Comparison of ENCODE assay signal across 18 cellular contexts in genomic region chr17:46026815-46027125, GRCh38. TPM values are rescaled to one million over a fixed set of nuclear protein-coding genes. Genes with fewer than 3 reads are reported as not detected.
DNase-seq lines count a peak whose midpoint lies in the region; ATAC-seq and TF ChIP-seq lines count a peak whose summit lies in the region.
"Had no signal": no experiment of that assay in that cellular context is flagged by ENCODE, and none has a peak within 500 bp of the region (broad histone marks: within the 10 kb centered on the region; RNA-seq: fewer than 3 reads in every experiment).

No MANE protein-coding gene starts in this region.

- DNase-seq in left ventricle myocardium inferior (no peak), left cardiac atrium (no peak), upper lobe of left lung (no peak), vagina (ENCODE audit: extremely low spot score in 2 of 2) (no peak), OCI-M1 (lab: John Stamatoyannopoulos, UW) (no peak)
- DNase-seq in activated naive CD8-positive, alpha-beta T cell treated with anti-CD3 and anti-CD28 coated beads, Interleukin-2, amount 10 ng/mL, durations not matched to agents 7 days and 5 days, result no peak
- DNase-seq: activated effector memory CD4-positive, alpha-beta T cell treated with anti-CD3 and anti-CD28 coated beads, Interleukin-2, amount 50 U/mL, for 16 hours; DMS153; GOT3; NCI-H1092; SHP77 treated with DMSO at 0.1 percent for 48 hours; stimulated activated CD4-positive, alpha-beta T cell treated with anti-CD3 and anti-CD28 coated beads, Interleukin-2, amount 100 ng/mL, for 48 hours had no signal

- no peaks in the 10 kb centered on the region for H3K9me3 ChIP-seq in left ventricle myocardium inferior (replicated peaks)
- no peaks in the 10 kb centered on the region for H3K9me3 ChIP-seq in mucosa of rectum (ENCODE audit: control insufficient read depth in 2 of 2, low read length in 2 of 2)
- no peaks in the 10 kb centered on the region for H3K9me3 ChIP-seq in upper lobe of left lung
- no peaks in the 10 kb centered on the region for H3K9me3 ChIP-seq in vagina

- H3K27ac ChIP-seq in left ventricle myocardium inferior (replicated peaks), result peak overlapping the region; percentile 50
- H3K27ac ChIP-seq in mucosa of rectum (ENCODE audit: low read depth in 2 of 2, low read length in 2 of 2), result peak overlapping the region; percentile 38 to 59
- peak overlapping the region; percentile 18 to 36 (median 30) for H3K27ac ChIP-seq in upper lobe of left lung
- H3K27ac ChIP-seq in vagina, result no peak overlapping the region

- H3K9me3 Mint-ChIP-seq in activated naive CD8-positive, alpha-beta T cell treated with anti-CD3 and anti-CD28 coated beads, Interleukin-2, amount 10 ng/mL, durations not matched to agents 7 days and 5 days, result no peaks in the 10 kb centered on the region
- H3K9me3 Mint-ChIP-seq: neural crest cell had no signal

- 60 to 69% methylated on average over 1 to 3 of the region's 3 CpGs for WGBS in upper lobe of left lung, 2 donors

- POLR2A ChIA-PET in activated naive CD8-positive, alpha-beta T cell treated with anti-CD3 and anti-CD28 coated beads, Interleukin-2, amount 10 ng/mL, durations not matched to agents 7 days and 5 days (lab: Charles Lee), result no interaction called here

- peak overlapping the region; percentile 34 for H3K27ac Mint-ChIP-seq in activated naive CD8-positive, alpha-beta T cell treated with anti-CD3 and anti-CD28 coated beads, Interleukin-2, amount 10 ng/mL, durations not matched to agents 7 days and 5 days

- intact Hi-C loops in left ventricle myocardium inferior (cut with micrococcal nuclease), result no loop called here
- intact Hi-C loops in left cardiac atrium (cut with DNase I), result no loop called here
- intact Hi-C loops in vagina (cut with DNase I), result no loop called here

- TF ChIP-seq POLR2A in upper lobe of left lung (IDR thresholded peaks at IDR 0.05) (no peak), vagina (IDR thresholded peaks at IDR 0.05) (no peak)

- peaks cover 20% of the 10 kb centered on the region for H3K4me1 ChIP-seq in left ventricle myocardium inferior
- H3K4me1 ChIP-seq in mucosa of rectum (ENCODE audit: control insufficient read depth in 2 of 2, insufficient read depth in 2 of 2, low read length in 2 of 2), result peaks cover 0 to 2% of the 10 kb centered on the region in 2 donors
- H3K4me1 ChIP-seq in upper lobe of left lung, result peaks cover 0 to 10% (median 6%) of the 10 kb centered on the region in 4 donors
- H3K4me1 ChIP-seq in vagina, result no peaks in the 10 kb centered on the region

- no peak overlapping the region for H3K4me3 Mint-ChIP-seq in activated naive CD8-positive, alpha-beta T cell treated with anti-CD3 and anti-CD28 coated beads, Interleukin-2, amount 10 ng/mL, durations not matched to agents 7 days and 5 days
- H3K4me3 Mint-ChIP-seq: brain, neural crest cell had no signal

- TF ChIP-seq CTCF in left ventricle myocardium inferior (IDR thresholded peaks at IDR 0.05; ENCODE audit: borderline replicate concordance), result no peak
- no peak for TF ChIP-seq CTCF in upper lobe of left lung (IDR thresholded peaks at IDR 0.05)
- TF ChIP-seq CTCF in vagina (IDR thresholded peaks at IDR 0.05), result no peak

- H3K4me1 Mint-ChIP-seq in activated naive CD8-positive, alpha-beta T cell treated with anti-CD3 and anti-CD28 coated beads, Interleukin-2, amount 10 ng/mL, durations not matched to agents 7 days and 5 days, result peaks cover 11% of the 10 kb centered on the region

- H3K36me3 Mint-ChIP-seq in activated naive CD8-positive, alpha-beta T cell treated with anti-CD3 and anti-CD28 coated beads, Interleukin-2, amount 10 ng/mL, durations not matched to agents 7 days and 5 days, result peaks cover 12% of the 10 kb centered on the region

- H3K27me3 ChIP-seq in left ventricle myocardium inferior (ENCODE audit: low read depth) (no peaks in the 10 kb centered on the region), mucosa of rectum (ENCODE audit: control insufficient read depth in 2 of 2, insufficient read depth in 2 of 2, low read length in 2 of 2) (no peaks in the 10 kb centered on the region), upper lobe of left lung (no peaks in the 10 kb centered on the region), vagina (no peaks in the 10 kb centered on the region)

- no peak overlapping the region for H3K9ac ChIP-seq in mucosa of rectum (ENCODE audit: low read depth in 1 of 2, low read length in 2 of 2)

- peaks cover 35% of the 10 kb centered on the region for H3K36me3 ChIP-seq in left ventricle myocardium inferior
- peaks cover 33 to 50% of the 10 kb centered on the region in 2 donors for H3K36me3 ChIP-seq in mucosa of rectum (ENCODE audit: control insufficient read depth in 2 of 2, insufficient read depth in 2 of 2, low read length in 2 of 2)
- peaks cover 12 to 58% (median 29%) of the 10 kb centered on the region in 4 donors for H3K36me3 ChIP-seq in upper lobe of left lung
- peaks cover 0 to 17% of the 10 kb centered on the region in 2 donors for H3K36me3 ChIP-seq in vagina

- TF ChIP-seq EP300 in upper lobe of left lung (IDR thresholded peaks at IDR 0.05), result no peak

- no peaks in the 10 kb centered on the region for H3K27me3 Mint-ChIP-seq in activated naive CD8-positive, alpha-beta T cell treated with anti-CD3 and anti-CD28 coated beads, Interleukin-2, amount 10 ng/mL, durations not matched to agents 7 days and 5 days

- ATAC-seq in left cardiac atrium, result no peak
- ATAC-seq in activated naive CD8-positive, alpha-beta T cell treated with anti-CD3 and anti-CD28 coated beads, Interleukin-2, amount 10 ng/mL, durations not matched to agents 7 days and 5 days (ENCODE audit: low read depth), result no peak
- no peak for ATAC-seq in upper lobe of left lung (ENCODE audit: low FRiP score in 2 of 2)
- no peak for ATAC-seq in HG03439 (IDR thresholded peaks at IDR 0.05; ENCODE audit: unreplicated experiment)

- no peak overlapping the region for H3K4me3 ChIP-seq in left ventricle myocardium inferior
- H3K4me3 ChIP-seq in mucosa of rectum (ENCODE audit: low read length in 2 of 2), result no peak overlapping the region
- H3K4me3 ChIP-seq in upper lobe of left lung, result no peak overlapping the region
- H3K4me3 ChIP-seq in vagina, result no peak overlapping the region

RNA-seq across cellular contexts. Expression of gene STH, which starts 27.7 kb away (rescaled TPM):
- total RNA-seq in left ventricle myocardium inferior (not detected), left cardiac atrium (not detected), upper lobe of left lung (not detected), vagina (not detected)
- not detected for total RNA-seq in activated naive CD8-positive, alpha-beta T cell treated with anti-CD3 and anti-CD28 coated beads, Interleukin-2, amount 10 ng/mL, durations not matched to agents 7 days and 5 days
- total RNA-seq: liver, neural crest cell, ureter had no signal
